16 cellular contexts compared by ENCODE assay signal in the genomic region with DNA sequence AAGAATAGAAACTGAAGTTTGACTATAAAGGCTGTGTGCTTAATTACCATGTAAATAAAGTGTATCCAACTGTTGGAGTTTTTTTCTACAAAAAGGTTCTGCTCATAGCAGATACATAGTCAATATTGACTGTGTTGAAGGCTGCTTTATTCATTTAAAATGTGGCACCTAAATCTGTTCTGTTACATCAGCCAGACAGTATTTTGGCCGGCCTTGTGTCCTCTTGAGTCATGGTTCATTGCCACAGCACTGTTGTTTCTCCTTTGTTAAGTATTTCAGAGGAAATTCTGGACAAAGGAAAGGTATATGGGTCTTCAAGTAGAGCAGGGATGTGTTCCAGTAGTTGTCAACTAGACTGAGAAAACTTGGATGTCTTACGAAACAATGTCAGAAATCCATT.
DNase-seq lines count a peak whose midpoint lies in the region; ATAC-seq and TF ChIP-seq lines count a peak whose summit lies in the region.
"Had no signal": no experiment of that assay in that cellular context is flagged by ENCODE, and none has a peak within 500 bp of the region (broad histone marks: within the 10 kb centered on the region; RNA-seq: fewer than 3 reads in every experiment).

No MANE protein-coding gene starts in this region.

- ATAC-seq in SK-N-SH treated with all-trans-retinoic acid at 6 μM for 48 hours: no peak
- ATAC-seq: CD8-positive, alpha-beta T cell; naive thymus-derived CD8-positive, alpha-beta T cell had no signal

- H3K27me3 ChIP-seq in skeletal muscle tissue (ENCODE audit: control insufficient read depth in 3 of 3, insufficient read depth in 3 of 3, low read length in 3 of 3): no peaks in the 10 kb centered on the region

- no peak overlapping the region for H3K9ac ChIP-seq in skeletal muscle tissue (ENCODE audit: low read depth in 1 of 3, low read length in 3 of 3)

- H3K4me1 ChIP-seq in skeletal muscle tissue (ENCODE audit: control insufficient read depth in 3 of 3, insufficient read depth in 3 of 3, low read length in 3 of 3): peaks cover 2 to 7% (median 6%) of the 10 kb centered on the region in 3 donors

- H3K36me3 ChIP-seq in skeletal muscle tissue (ENCODE audit: control insufficient read depth in 3 of 3, insufficient read depth in 3 of 3, low read length in 3 of 3): peaks cover 0 to 5% (median 4%) of the 10 kb centered on the region in 3 donors
- H3K36me3 ChIP-seq: WERI-Rb-1 had no signal

- H3K4me3 ChIP-seq in skeletal muscle tissue (ENCODE audit: low read length in 3 of 3): no peak overlapping the region

- peak overlapping the region; percentile 9 for H3K27ac ChIP-seq in skeletal muscle tissue (ENCODE audit: low read depth, low read length)
- H3K27ac ChIP-seq: WERI-Rb-1 had no signal

- DNase-seq in NCI-H345 (lab: John Stamatoyannopoulos, UW) (peak; percentile 11), NCI-H345 treated with DMSO at 0.1 percent for 48 hours (lab: John Stamatoyannopoulos, UW; ENCODE audit: unreplicated experiment) (no peak), NCI-H748 treated with DMSO at 0.1 percent for 48 hours (lab: John Stamatoyannopoulos, UW) (peak; percentile 21), dedifferentiated amniotic fluid mesenchymal stem cell (ENCODE audit: extremely low spot score) (peak; percentile 14), GOT3 (lab: John Stamatoyannopoulos, UW) (no peak), iPS-NIHi7 (ENCODE audit: extremely low spot score) (no peak)
- DNase-seq: activated effector memory CD4-positive, alpha-beta T cell treated with Interleukin-2 at 50 U/mL for 16 hours; aorta; CD8-positive, alpha-beta T cell; foreskin melanocyte; naive thymus-derived CD8-positive, alpha-beta T cell; NCI-H2107; OCI-M1; WERI-Rb-1 had no signal

- no peaks in the 10 kb centered on the region for H3K9me3 ChIP-seq in skeletal muscle tissue (ENCODE audit: control insufficient read depth in 3 of 3, low read length in 3 of 3)

TF ChIP-seq in SK-N-SH treated with all-trans-retinoic acid at 6 μM for 48 hours, 23 proteins besides CTCF, POLR2A, EP300 and RAD21:
- TF ChIP-seq ZNF565 (CRISPR knock-in tag; conservative IDR thresholded peaks at IDR 0.05; ENCODE audit: low read depth) (no peak), OSR1 (CRISPR knock-in tag; IDR thresholded peaks at IDR 0.05) (no peak), TCF4 (CRISPR knock-in tag; IDR thresholded peaks at IDR 0.05; ENCODE audit: borderline replicate concordance) (no peak), ESRRG (CRISPR knock-in tag; IDR thresholded peaks at IDR 0.05) (no peak), ZC3H10 (CRISPR knock-in tag; IDR thresholded peaks at IDR 0.05) (no peak), PPARA (CRISPR knock-in tag; IDR thresholded peaks at IDR 0.05; ENCODE audit: borderline replicate concordance) (no peak), ISL1 (CRISPR knock-in tag; IDR thresholded peaks at IDR 0.05) (no peak), GLIS3 (CRISPR knock-in tag; IDR thresholded peaks at IDR 0.05) (no peak), ARNTL (CRISPR knock-in tag; IDR thresholded peaks at IDR 0.05; ENCODE audit: borderline replicate concordance, low read depth) (no peak), ZFP30 (CRISPR knock-in tag; IDR thresholded peaks at IDR 0.05) (no peak), RARB (CRISPR knock-in tag; IDR thresholded peaks at IDR 0.05) (no peak), BACH2 (CRISPR knock-in tag; IDR thresholded peaks at IDR 0.05; ENCODE audit: borderline replicate concordance) (no peak), CSDC2 (CRISPR knock-in tag; IDR thresholded peaks at IDR 0.05) (no peak), SNAI2 (CRISPR knock-in tag; IDR thresholded peaks at IDR 0.05) (no peak)
- TF ChIP-seq, protein P1, sequence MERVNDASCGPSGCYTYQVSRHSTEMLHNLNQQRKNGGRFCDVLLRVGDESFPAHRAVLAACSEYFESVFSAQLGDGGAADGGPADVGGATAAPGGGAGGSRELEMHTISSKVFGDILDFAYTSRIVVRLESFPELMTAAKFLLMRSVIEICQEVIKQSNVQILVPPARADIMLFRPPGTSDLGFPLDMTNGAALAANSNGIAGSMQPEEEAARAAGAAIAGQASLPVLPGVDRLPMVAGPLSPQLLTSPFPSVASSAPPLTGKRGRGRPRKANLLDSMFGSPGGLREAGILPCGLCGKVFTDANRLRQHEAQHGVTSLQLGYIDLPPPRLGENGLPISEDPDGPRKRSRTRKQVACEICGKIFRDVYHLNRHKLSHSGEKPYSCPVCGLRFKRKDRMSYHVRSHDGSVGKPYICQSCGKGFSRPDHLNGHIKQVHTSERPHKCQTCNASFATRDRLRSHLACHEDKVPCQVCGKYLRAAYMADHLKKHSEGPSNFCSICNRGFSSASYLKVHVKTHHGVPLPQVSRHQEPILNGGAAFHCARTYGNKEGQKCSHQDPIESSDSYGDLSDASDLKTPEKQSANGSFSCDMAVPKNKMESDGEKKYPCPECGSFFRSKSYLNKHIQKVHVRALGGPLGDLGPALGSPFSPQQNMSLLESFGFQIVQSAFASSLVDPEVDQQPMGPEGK (CRISPR knock-in tag; IDR thresholded peaks at IDR 0.05; ENCODE audit: borderline replicate concordance): no peak
- TF ChIP-seq, protein P2, sequence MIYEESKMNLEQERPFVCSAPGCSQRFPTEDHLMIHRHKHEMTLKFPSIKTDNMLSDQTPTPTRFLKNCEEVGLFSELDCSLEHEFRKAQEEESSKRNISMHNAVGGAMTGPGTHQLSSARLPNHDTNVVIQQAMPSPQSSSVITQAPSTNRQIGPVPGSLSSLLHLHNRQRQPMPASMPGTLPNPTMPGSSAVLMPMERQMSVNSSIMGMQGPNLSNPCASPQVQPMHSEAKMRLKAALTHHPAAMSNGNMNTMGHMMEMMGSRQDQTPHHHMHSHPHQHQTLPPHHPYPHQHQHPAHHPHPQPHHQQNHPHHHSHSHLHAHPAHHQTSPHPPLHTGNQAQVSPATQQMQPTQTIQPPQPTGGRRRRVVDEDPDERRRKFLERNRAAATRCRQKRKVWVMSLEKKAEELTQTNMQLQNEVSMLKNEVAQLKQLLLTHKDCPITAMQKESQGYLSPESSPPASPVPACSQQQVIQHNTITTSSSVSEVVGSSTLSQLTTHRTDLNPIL (CRISPR knock-in tag; IDR thresholded peaks at IDR 0.05; ENCODE audit: low read depth): no peak
- TF ChIP-seq, protein P3, sequence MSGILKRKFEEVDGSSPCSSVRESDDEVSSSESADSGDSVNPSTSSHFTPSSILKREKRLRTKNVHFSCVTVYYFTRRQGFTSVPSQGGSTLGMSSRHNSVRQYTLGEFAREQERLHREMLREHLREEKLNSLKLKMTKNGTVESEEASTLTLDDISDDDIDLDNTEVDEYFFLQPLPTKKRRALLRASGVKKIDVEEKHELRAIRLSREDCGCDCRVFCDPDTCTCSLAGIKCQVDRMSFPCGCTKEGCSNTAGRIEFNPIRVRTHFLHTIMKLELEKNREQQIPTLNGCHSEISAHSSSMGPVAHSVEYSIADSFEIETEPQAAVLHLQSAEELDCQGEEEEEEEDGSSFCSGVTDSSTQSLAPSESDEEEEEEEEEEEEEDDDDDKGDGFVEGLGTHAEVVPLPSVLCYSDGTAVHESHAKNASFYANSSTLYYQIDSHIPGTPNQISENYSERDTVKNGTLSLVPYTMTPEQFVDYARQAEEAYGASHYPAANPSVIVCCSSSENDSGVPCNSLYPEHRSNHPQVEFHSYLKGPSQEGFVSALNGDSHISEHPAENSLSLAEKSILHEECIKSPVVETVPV (CRISPR knock-in tag; IDR thresholded peaks at IDR 0.05): no peak

Comparison
In these comparisons a context has a peak if more than half of its experiments do, and no peak if none do; other contexts are left out.
1. DNase-seq: peak in NCI-H345 (single experiment), NCI-H748 treated with DMSO at 0.1 percent for 48 hours (single experiment) and dedifferentiated amniotic fluid mesenchymal stem cell (single experiment); none in NCI-H345 treated with DMSO at 0.1 percent for 48 hours (single experiment), GOT3 (single experiment) and iPS-NIHi7 (single experiment).